In the genomic region with DNA sequence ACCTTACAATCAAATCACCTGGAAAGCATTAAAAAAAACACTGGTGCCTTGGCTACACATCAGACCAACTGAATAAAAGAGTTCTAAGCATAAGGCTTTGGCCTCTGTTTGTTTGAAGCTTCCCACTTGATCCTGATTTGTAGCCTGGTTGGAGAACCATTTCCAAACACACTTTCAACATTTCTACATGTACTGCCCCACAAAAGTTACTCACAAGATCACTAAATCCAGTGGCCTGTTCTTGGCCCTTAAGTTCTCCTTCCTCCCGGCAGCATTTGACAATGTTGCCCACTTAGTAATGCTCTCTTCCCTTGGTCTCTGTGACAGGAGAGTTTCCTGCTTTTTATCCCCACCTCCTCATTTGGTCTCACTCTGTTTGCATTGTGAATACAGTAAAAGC, we compare ENCODE assay signal across 33 cellular contexts. TPM values are rescaled to one million over a fixed set of nuclear protein-coding genes. Genes with fewer than 3 reads are reported as not detected.
DNase-seq lines count a peak whose midpoint lies in the region; ATAC-seq, FAIRE-seq and TF ChIP-seq lines count a peak whose summit lies in the region.
"Had no signal": no experiment of that assay in that cellular context is flagged by ENCODE, and none has a peak within 500 bp of the region (broad histone marks: within the 10 kb centered on the region; RNA-seq: fewer than 3 reads in every experiment).

No MANE protein-coding gene starts in this region.

- no peaks in the 10 kb centered on the region for H3K9me2 ChIP-seq in GM23338 (ENCODE audit: insufficient read depth)

- H3K9me1 ChIP-seq in K562 (ENCODE audit: control insufficient read depth, insufficient read depth, low read length), result no peaks in the 10 kb centered on the region

- no TSS peak for BruUV-seq in K562 (replicated peaks; lab: Mats Ljungman, UMichigan)

- H3K9me3 ChIP-seq in K562 (replicated peaks; ENCODE audit: control insufficient read depth, insufficient read depth, low read depth, low read length), result no peaks in the 10 kb centered on the region
- H3K9me3 ChIP-seq in smooth muscle cell (replicated peaks; ENCODE audit: low read depth), result no peaks in the 10 kb centered on the region
- H3K9me3 ChIP-seq: BE2C, prostate gland had no signal

- H3K4me1 ChIP-seq in GM23338 (ENCODE audit: insufficient read depth) (peaks cover 11% of the 10 kb centered on the region), K562 (replicated peaks in 1 of 2; ENCODE audit: control insufficient read depth in 2 of 2, insufficient read depth in 2 of 2, low read length in 2 of 2) (no peaks in the 10 kb centered on the region), smooth muscle cell (ENCODE audit: low read depth) (no peaks in the 10 kb centered on the region)
- H3K4me1 ChIP-seq: BE2C, prostate gland had no signal

- ATAC-seq in activated naive CD4-positive, alpha-beta T cell treated with anti-CD3 and anti-CD28 coated beads, Interleukin-2, amount 50 U/mL, for 72 hours, result no peak
- no peak for ATAC-seq in GM23338
- ATAC-seq in K562, result no peak
- ATAC-seq in omental fat pad (ENCODE audit: low FRiP score), result no peak
- ATAC-seq in GM19351 (IDR thresholded peaks at IDR 0.05; ENCODE audit: unreplicated experiment), result no peak
- ATAC-seq: activated CD8-positive, alpha-beta memory T cell treated with anti-CD3 and anti-CD28 coated beads, Interleukin-2, amount 10 ng/mL, durations not matched to agents 7 days and 5 days; sciatic nerve had no signal

- WGBS in K562 (ENCODE audit: insufficient coverage, low coverage, missing lambda C conversion rate), result 84% methylated on average over 1 of the region's 1 CpG
- 69% methylated on average over 1 of the region's 1 CpG for WGBS in smooth muscle cell (ENCODE audit: low lambda C conversion rate)

- TF ChIP-seq EP300 in K562 (IDR thresholded peaks at IDR 0.05; ENCODE audit: low read length), result no peak

- 0 out of 2 replicates have a peak, but pooled peaks cover 4% of the 10 kb centered on the region for H3F3A ChIP-seq in GM23338 (replicated peaks; ENCODE audit: low read depth)
- peaks cover 10% of the 10 kb centered on the region for H3F3A ChIP-seq in smooth muscle cell (ENCODE audit: low read depth)

- no peak for TF ChIP-seq RAD21 in K562 (CRISPR knock-in tag; conservative IDR thresholded peaks at IDR 0.05 in 1 of 2, IDR thresholded peaks at IDR 0.05 in 1 of 2)

- H3K27me3 ChIP-seq in GM23338 (ENCODE audit: insufficient read depth) (no peaks in the 10 kb centered on the region), K562 (ENCODE audit: control insufficient read depth in 2 of 2, insufficient read depth in 2 of 2, low read length in 2 of 2) (no peaks in the 10 kb centered on the region), smooth muscle cell (ENCODE audit: low read depth) (no peaks in the 10 kb centered on the region)
- H3K27me3 ChIP-seq: BE2C had no signal

- peaks cover 6 to 28% of the 10 kb centered on the region in 2 donors for H3K36me3 Mint-ChIP-seq in activated naive CD4-positive, alpha-beta T cell treated with anti-CD3 and anti-CD28 coated beads, Interleukin-2, amount 50 U/mL, for 72 hours
- peaks cover 33% of the 10 kb centered on the region for H3K36me3 Mint-ChIP-seq in activated naive CD4-positive, alpha-beta T cell treated with anti-CD3 and anti-CD28 coated beads for 36 hours (ENCODE audit: low read depth)
- H3K36me3 Mint-ChIP-seq in GM23338 (ENCODE audit: low read depth), result peaks cover 72% of the 10 kb centered on the region
- H3K36me3 Mint-ChIP-seq in glutamatergic neuron (ENCODE audit: unreplicated experiment), result no peaks in the 10 kb centered on the region

- H3K9ac ChIP-seq in K562 (ENCODE audit: insufficient read depth in 1 of 2, low read depth in 2 of 2, low read length in 2 of 2) (no peak overlapping the region), smooth muscle cell (ENCODE audit: low read depth) (no peak overlapping the region)
- H3K9ac ChIP-seq: GM23248 had no signal

- H3K9me3 Mint-ChIP-seq in activated naive CD4-positive, alpha-beta T cell treated with anti-CD3 and anti-CD28 coated beads, Interleukin-2, amount 50 U/mL, for 72 hours, result no peaks in the 10 kb centered on the region
- no peaks in the 10 kb centered on the region for H3K9me3 Mint-ChIP-seq in activated naive CD4-positive, alpha-beta T cell treated with anti-CD3 and anti-CD28 coated beads for 36 hours
- H3K9me3 Mint-ChIP-seq in GM23338, result no peaks in the 10 kb centered on the region; the same call in 2 of the 3 replicates
- H3K9me3 Mint-ChIP-seq in glutamatergic neuron (ENCODE audit: unreplicated experiment), result no peaks in the 10 kb centered on the region
- H3K9me3 Mint-ChIP-seq: activated CD4-positive, alpha-beta T cell treated with anti-CD3 and anti-CD28 coated beads, Interleukin-2, amount 10 ng/mL, durations not matched to agents 7 days and 5 days; activated T-helper 1 cell treated with anti-CD3 and anti-CD28 coated beads, Interleukin-12 subunit alpha, Interleukin-12 subunit beta, Interleukin-2, Interleukin-4 antibody, amounts not matched to agents 30 ng/mL and 10 ng/mL and 1 ng/mL, durations not matched to agents 14 hours and 24 hours and 36 hours had no signal

- no peak for DNase-seq in activated naive CD4-positive, alpha-beta T cell treated with anti-CD3 and anti-CD28 coated beads, Interleukin-2, amount 50 U/mL, for 72 hours (ENCODE audit: low spot score in 2 of 2)
- DNase-seq in activated naive CD4-positive, alpha-beta T cell treated with anti-CD3 and anti-CD28 coated beads for 36 hours, result no peak
- DNase-seq in GM23338 (ENCODE audit: low spot score), result no peak
- DNase-seq in K562 (ENCODE audit: extremely low read depth in 1 of 4, low spot score in 3 of 4), result no peak
- DNase-seq in smooth muscle cell (lab: John Stamatoyannopoulos, UW; ENCODE audit: unreplicated experiment), result no peak
- DNase-seq in glutamatergic neuron, result no peak
- no peak for DNase-seq in omental fat pad (ENCODE audit: low spot score)
- DNase-seq: activated CD4-positive, alpha-beta T cell treated with anti-CD3 and anti-CD28 coated beads, Interleukin-2, amount 10 ng/mL, durations not matched to agents 7 days and 5 days; activated CD8-positive, alpha-beta memory T cell treated with anti-CD3 and anti-CD28 coated beads, Interleukin-2, amount 10 ng/mL, durations not matched to agents 7 days and 5 days; activated naive CD4-positive, alpha-beta T cell treated with anti-CD3 and anti-CD28 coated beads, Interleukin-2, amount 50 U/mL, for 16 hours; aorta; BE2C; DMS53; effector CD8-positive, alpha-beta T cell; GM23248; mammary epithelial cell; NCI-H146; NCI-H2107; NCI-H446; NCI-H748 treated with DMSO at 0.1 percent for 48 hours; SIG-M5; stimulated activated CD4-positive, alpha-beta T cell treated with anti-CD3 and anti-CD28 coated beads, Interleukin-12 subunit alpha, Interleukin-12 subunit beta, amount 100 ng/mL, for 4 hours; stimulated activated CD4-positive, alpha-beta T cell treated with anti-CD3 and anti-CD28 coated beads, Interleukin-2, amount 100 ng/mL, for 48 hours; substantia nigra; T1000; trophoblast cell had no signal

- FAIRE-seq in K562 (lab: Jason Lieb, UNC), result no peak
- FAIRE-seq: colon, GM12892, RCC 7860 had no signal

- H2AFZ ChIP-seq in GM23338 (no peak overlapping the region), K562 (ENCODE audit: low read depth, low read length) (no peak overlapping the region), smooth muscle cell (ENCODE audit: low read depth) (no peak overlapping the region)
- H2AFZ ChIP-seq: GM23248 had no signal

- H3K4me1 Mint-ChIP-seq in activated naive CD4-positive, alpha-beta T cell treated with anti-CD3 and anti-CD28 coated beads for 36 hours (ENCODE audit: low read depth), result no peaks in the 10 kb centered on the region
- H3K4me1 Mint-ChIP-seq in GM23338, result peaks cover 14% of the 10 kb centered on the region
- H3K4me1 Mint-ChIP-seq in glutamatergic neuron (ENCODE audit: low read depth, unreplicated experiment), result peaks cover 3% of the 10 kb centered on the region
- H3K4me1 Mint-ChIP-seq: activated CD4-positive, alpha-beta T cell treated with anti-CD3 and anti-CD28 coated beads, Interleukin-2, amount 10 ng/mL, durations not matched to agents 7 days and 5 days; activated CD8-positive, alpha-beta memory T cell treated with anti-CD3 and anti-CD28 coated beads, Interleukin-2, amount 10 ng/mL, durations not matched to agents 7 days and 5 days had no signal

- peak overlapping the region; percentile 42 to 50 for H3K27ac Mint-ChIP-seq in activated naive CD4-positive, alpha-beta T cell treated with anti-CD3 and anti-CD28 coated beads, Interleukin-2, amount 50 U/mL, for 72 hours
- H3K27ac Mint-ChIP-seq in activated naive CD4-positive, alpha-beta T cell treated with anti-CD3 and anti-CD28 coated beads for 36 hours, result no peak overlapping the region
- no peak overlapping the region for H3K27ac Mint-ChIP-seq in GM23338
- H3K27ac Mint-ChIP-seq in glutamatergic neuron (ENCODE audit: unreplicated experiment), result no peak overlapping the region
- H3K27ac Mint-ChIP-seq: activated CD4-positive, alpha-beta T cell treated with anti-CD3 and anti-CD28 coated beads, Interleukin-2, amount 10 ng/mL, durations not matched to agents 7 days and 5 days; activated CD8-positive, alpha-beta memory T cell treated with anti-CD3 and anti-CD28 coated beads, Interleukin-2, amount 10 ng/mL, durations not matched to agents 7 days and 5 days; activated T-helper 1 cell treated with anti-CD3 and anti-CD28 coated beads, Interleukin-12 subunit alpha, Interleukin-12 subunit beta, Interleukin-2, Interleukin-4 antibody, amounts not matched to agents 30 ng/mL and 10 ng/mL and 1 ng/mL, durations not matched to agents 14 hours and 24 hours and 36 hours had no signal

- H3K79me2 ChIP-seq in GM23338 (replicated peaks; ENCODE audit: insufficient read depth), result 0 out of 2 replicates have a peak, but pooled peaks cover 4% of the 10 kb centered on the region
- no peaks in the 10 kb centered on the region for H3K79me2 ChIP-seq in K562 (ENCODE audit: control insufficient read depth, insufficient read depth, low read length)
- H3K79me2 ChIP-seq in smooth muscle cell (ENCODE audit: low read depth), result no peaks in the 10 kb centered on the region

- H3K27me3 Mint-ChIP-seq in activated naive CD4-positive, alpha-beta T cell treated with anti-CD3 and anti-CD28 coated beads for 36 hours (ENCODE audit: low read depth), result no peaks in the 10 kb centered on the region
- H3K27me3 Mint-ChIP-seq in GM23338 (ENCODE audit: insufficient read depth, low read depth, poor library complexity) (peaks cover 10% of the 10 kb centered on the region), glutamatergic neuron (ENCODE audit: unreplicated experiment) (no peaks in the 10 kb centered on the region)
- H3K27me3 Mint-ChIP-seq: activated CD4-positive, alpha-beta T cell treated with anti-CD3 and anti-CD28 coated beads, Interleukin-2, amount 10 ng/mL, durations not matched to agents 7 days and 5 days; activated CD8-positive, alpha-beta memory T cell treated with anti-CD3 and anti-CD28 coated beads, Interleukin-2, amount 10 ng/mL, durations not matched to agents 7 days and 5 days had no signal

- peak; percentile 48; the same call in 1 of the 2 replicates for TF ChIP-seq POLR2A in K562 (conservative IDR thresholded peaks at IDR 0.05)

- intact Hi-C loops in activated naive CD4-positive, alpha-beta T cell treated with anti-CD3 and anti-CD28 coated beads for 36 hours (cut with micrococcal nuclease), result no loop called here
- intact Hi-C loops in K562 (cut with micrococcal nuclease), result no loop called here

- in situ Hi-C loops in K562 (cut with MboI), result no loop called here

- H3K4me2 ChIP-seq in GM23338 (no peak overlapping the region), K562 (ENCODE audit: insufficient read depth, low read length) (no peak overlapping the region), smooth muscle cell (no peak overlapping the region)

- CTCF ChIA-PET in activated naive CD4-positive, alpha-beta T cell treated with anti-CD3 and anti-CD28 coated beads for 36 hours (lab: Charles Lee), result interaction anchor here (0.6 kb wide), 1 partner anchor 355 kb away, joined by 3 read pairs; no protein-coding TSS in a partner anchor
- CTCF ChIA-PET in K562 (lab: Yijun Ruan, JAX; ENCODE audit: low intra/inter-chr PET ratio), result no interaction called here

- H3K4me3 ChIP-seq in GM23338 (no peak overlapping the region), K562 (no peak overlapping the region), smooth muscle cell (no peak overlapping the region)
- H3K4me3 ChIP-seq: GM23248, prostate gland had no signal

- POLR2A ChIA-PET in K562 (lab: Yijun Ruan, JAX), result interaction anchor here (0.7 to 10.4 kb wide), 3 partner anchors 8 to 12 kb away, joined by 3 to 183 read pairs (median 11); a partner anchor contains a TSS

- TF ChIP-seq CTCF in GM23338 (conservative IDR thresholded peaks at IDR 0.05; ENCODE audit: low read depth in 2 of 2) (no peak), K562 (IDR thresholded peaks at IDR 0.05 in 2 of 3, conservative IDR thresholded peaks at IDR 0.05 in 1 of 3; ENCODE audit: insufficient read depth in 2 of 3, low read depth in 1 of 3, low read length in 3 of 3) (no peak), smooth muscle cell (IDR thresholded peaks at IDR 0.05; ENCODE audit: borderline replicate concordance, insufficient read depth, poor library complexity, severe bottlenecking) (no peak), glutamatergic neuron (IDR thresholded peaks at IDR 0.05; ENCODE audit: partially characterized antibody, unreplicated experiment) (no peak), omental fat pad (IDR thresholded peaks at IDR 0.05) (no peak)

- H4K20me1 ChIP-seq in GM23338 (replicated peaks; ENCODE audit: insufficient read depth), result no peaks in the 10 kb centered on the region
- H4K20me1 ChIP-seq in K562 (replicated peaks; ENCODE audit: control insufficient read depth, insufficient read depth, low read length), result no peaks in the 10 kb centered on the region
- no peaks in the 10 kb centered on the region for H4K20me1 ChIP-seq in smooth muscle cell (ENCODE audit: low read depth)

- H3K27ac ChIP-seq in GM23338 (ENCODE audit: low read depth), result peak overlapping the region; percentile 35; the same call in 1 of the 2 replicates
- no peak overlapping the region for H3K27ac ChIP-seq in K562 (ENCODE audit: extremely low read depth, low read depth, low read length)
- peak overlapping the region; percentile 48 for H3K27ac ChIP-seq in smooth muscle cell (ENCODE audit: low read depth)
- H3K27ac ChIP-seq: GM23248, prostate gland had no signal

- H3K4me3 Mint-ChIP-seq in activated naive CD4-positive, alpha-beta T cell treated with anti-CD3 and anti-CD28 coated beads for 36 hours, result no peak overlapping the region
- H3K4me3 Mint-ChIP-seq in GM23338, result no peak overlapping the region
- no peak overlapping the region for H3K4me3 Mint-ChIP-seq in glutamatergic neuron (ENCODE audit: unreplicated experiment)
- H3K4me3 Mint-ChIP-seq: activated CD4-positive, alpha-beta T cell treated with anti-CD3 and anti-CD28 coated beads, Interleukin-2, amount 10 ng/mL, durations not matched to agents 7 days and 5 days; activated CD8-positive, alpha-beta memory T cell treated with anti-CD3 and anti-CD28 coated beads, Interleukin-2, amount 10 ng/mL, durations not matched to agents 7 days and 5 days; activated T-helper 1 cell treated with anti-CD3 and anti-CD28 coated beads, Interleukin-12 subunit alpha, Interleukin-12 subunit beta, Interleukin-2, Interleukin-4 antibody, amounts not matched to agents 30 ng/mL and 10 ng/mL and 1 ng/mL, durations not matched to agents 14 hours and 24 hours and 36 hours had no signal

- H3K36me3 ChIP-seq in GM23338 (ENCODE audit: insufficient read depth) (peaks cover 6% of the 10 kb centered on the region; the same call in 1 of the 2 replicates), K562 (ENCODE audit: control insufficient read depth, insufficient read depth, low read length) (peaks cover 80% of the 10 kb centered on the region), smooth muscle cell (ENCODE audit: low read depth) (peaks cover 5% of the 10 kb centered on the region)
- H3K36me3 ChIP-seq: prostate gland had no signal

RNA-seq across cellular contexts. Expression of a gene that starts 11.8 kb away (rescaled TPM):
- 100 to 1,000 TPM; 846 to 962 TPM for total RNA-seq in activated naive CD4-positive, alpha-beta T cell treated with anti-CD3 and anti-CD28 coated beads, Interleukin-2, amount 50 U/mL, for 72 hours
- total RNA-seq in activated naive CD4-positive, alpha-beta T cell treated with anti-CD3 and anti-CD28 coated beads for 36 hours, result 1,000 to 10,000 TPM; 1,367 to 1,374 TPM
- 979 and 1,111 TPM in 2 replicates for total RNA-seq in GM23338 (2014; rRNA removed; shearing (Covaris generic))
- 992 and 1,077 TPM in 2 replicates for polyA plus RNA-seq in GM23338 (2016; fragmentation: Nextera tagmentation; extraction: Ambion mirVana)
- 3,291 and 4,051 TPM in 2 replicates for total RNA-seq in K562 (2011; cell fraction: chromatin; rRNA removed; ENCODE audit: low replicate concordance)
- total RNA-seq in K562 (2011; cell fraction: nucleolus; rRNA removed), result 2,385 and 2,511 TPM in 2 replicates
- total RNA-seq in K562 (2011; cell fraction: nucleoplasm; rRNA removed), result 3,147 and 3,351 TPM in 2 replicates
- total RNA-seq in K562 (2014; rRNA removed), result 547 and 565 TPM in 2 replicates
- 1,258 and 1,263 TPM in 2 replicates for total RNA-seq in K562 (2014; rRNA removed; fragmentation: Illumina TruSeq; extraction: Trizol)
- 875 and 924 TPM in 2 replicates for total RNA-seq in K562 (2015; rRNA removed; fragmentation: Illumina TruSeq; extraction: Trizol)
- total RNA-seq in K562 (2021), result 775 and 809 TPM in 2 replicates
- polyA plus RNA-seq in K562 (2011; rRNA removed), result 1,860 and 2,716 TPM in 2 replicates
- 538 and 2,020 TPM in 2 replicates for polyA plus RNA-seq in K562 (2011; cell fraction: cytosol; rRNA removed)
- 1,867 and 3,313 TPM in 2 replicates for polyA plus RNA-seq in K562 (2011; cell fraction: nucleus; rRNA removed)
- polyA plus RNA-seq in K562 (2012), result 995 and 1,637 TPM in 2 replicates
- polyA plus RNA-seq in K562 (2014; fragmentation: Illumina TruSeq; extraction: Trizol), result 986 and 1,046 TPM in 2 replicates
- 1,000 to 10,000 TPM in 1 of 2 experiments, 100 to 1,000 TPM in 1; 891 to 1,006 TPM for polyA plus RNA-seq in K562 (2014; fragmentation: Nextera tagmentation; extraction: Ambion mirVana)
- 1,150 and 1,154 TPM in 2 replicates for polyA plus RNA-seq in K562 (2014; rRNA removed)
- 1,267 and 1,500 TPM in 2 replicates for polyA minus RNA-seq in K562 (2011; rRNA and poly(A)+ RNA removed)
- 631 and 789 TPM in 2 replicates for polyA minus RNA-seq in K562 (2011; cell fraction: cytosol; rRNA and poly(A)+ RNA removed)
- 1,499 and 2,416 TPM in 2 replicates for polyA minus RNA-seq in K562 (2011; cell fraction: nucleus; rRNA and poly(A)+ RNA removed)
- 206 and 276 TPM in 2 replicates for total RNA-seq in smooth muscle cell
- 104 and 156 TPM in 2 replicates for polyA plus RNA-seq in smooth muscle cell
- 281 TPM for total RNA-seq in glutamatergic neuron (ENCODE audit: unreplicated experiment)
- 100 to 1,000 TPM; 312 to 565 (median 443) TPM for total RNA-seq in omental fat pad

RNA-seq across cellular contexts. Expression of a gene that starts 12.2 kb away (rescaled TPM):
- total RNA-seq in activated naive CD4-positive, alpha-beta T cell treated with anti-CD3 and anti-CD28 coated beads, Interleukin-2, amount 50 U/mL, for 72 hours, result 10 to 100 TPM in 1 of 2 donors, 1 to 10 TPM in 1; 9.5 to 21.4 TPM
- total RNA-seq in activated naive CD4-positive, alpha-beta T cell treated with anti-CD3 and anti-CD28 coated beads for 36 hours, result 1 to 10 TPM; 8.1 to 9.0 TPM
- 15.2 and 15.8 TPM in 2 replicates for total RNA-seq in GM23338 (2014; rRNA removed; shearing (Covaris generic))
- polyA plus RNA-seq in GM23338 (2016; fragmentation: Nextera tagmentation; extraction: Ambion mirVana) (1.4 and 2.7 TPM in 2 replicates), K562 (2011; rRNA removed) (6.7 and 8.2 TPM in 2 replicates), K562 (2014; fragmentation: Illumina TruSeq; extraction: Trizol) (4.3 and 5.1 TPM in 2 replicates), K562 (2014; fragmentation: Nextera tagmentation; extraction: Ambion mirVana) (1 to 10 TPM; 1.3 TPM), K562 (2014; rRNA removed) (3.7 and 3.8 TPM in 2 replicates), smooth muscle cell (0.77 and 0.98 TPM in 2 replicates)
- total RNA-seq in K562 (2011; cell fraction: chromatin; rRNA removed; ENCODE audit: low replicate concordance), result 16.8 and 28.1 TPM in 2 replicates
- 4.8 and 7.9 TPM in 2 replicates for total RNA-seq in K562 (2011; cell fraction: nucleolus; rRNA removed)
- total RNA-seq in K562 (2011; cell fraction: nucleoplasm; rRNA removed), result 16.1 and 25.3 TPM in 2 replicates
- total RNA-seq in K562 (2014; rRNA removed) (5.3 and 5.4 TPM in 2 replicates), K562 (2014; rRNA removed; fragmentation: Illumina TruSeq; extraction: Trizol) (13.9 and 15.2 TPM in 2 replicates), K562 (2015; rRNA removed; fragmentation: Illumina TruSeq; extraction: Trizol) (10.9 and 11.6 TPM in 2 replicates), K562 (2021) (10.2 and 10.5 TPM in 2 replicates), smooth muscle cell (6.6 and 9.1 TPM in 2 replicates), glutamatergic neuron (ENCODE audit: unreplicated experiment) (11.7 TPM), omental fat pad (10 to 100 TPM in 2 of 4 donors, 1 to 10 TPM in 2; 5.5 to 16.1 (median 12.1) TPM)
- 2.1 and 4.0 TPM in 2 replicates for polyA plus RNA-seq in K562 (2011; cell fraction: cytosol; rRNA removed)
- 9.4 and 12.8 TPM in 2 replicates for polyA plus RNA-seq in K562 (2011; cell fraction: nucleus; rRNA removed)
- 2.3 and 3.8 TPM in 2 replicates for polyA plus RNA-seq in K562 (2012)
- polyA minus RNA-seq in K562 (2011; rRNA and poly(A)+ RNA removed), result 22.3 and 30.3 TPM in 2 replicates
- polyA minus RNA-seq in K562 (2011; cell fraction: cytosol; rRNA and poly(A)+ RNA removed), result 6.2 TPM in 2 replicates
- 9.8 and 22.7 TPM in 2 replicates for polyA minus RNA-seq in K562 (2011; cell fraction: nucleus; rRNA and poly(A)+ RNA removed)

RNA-seq across cellular contexts. Expression of a gene that starts 31.3 kb away (rescaled TPM):
- 10 to 100 TPM; 29.5 to 30.4 TPM for total RNA-seq in activated naive CD4-positive, alpha-beta T cell treated with anti-CD3 and anti-CD28 coated beads, Interleukin-2, amount 50 U/mL, for 72 hours
- 10 to 100 TPM; 31.1 to 31.9 TPM for total RNA-seq in activated naive CD4-positive, alpha-beta T cell treated with anti-CD3 and anti-CD28 coated beads for 36 hours
- 23.5 and 40.7 TPM in 2 replicates for total RNA-seq in GM23338 (2014; rRNA removed; shearing (Covaris generic))
- 8.8 and 13.6 TPM in 2 replicates for polyA plus RNA-seq in GM23338 (2016; fragmentation: Nextera tagmentation; extraction: Ambion mirVana)
- total RNA-seq in K562 (2011; cell fraction: chromatin; rRNA removed; ENCODE audit: low replicate concordance), result 55.6 and 91.7 TPM in 2 replicates
- 26.7 and 33.0 TPM in 2 replicates for total RNA-seq in K562 (2011; cell fraction: nucleolus; rRNA removed)
- 48.5 and 58.8 TPM in 2 replicates for total RNA-seq in K562 (2011; cell fraction: nucleoplasm; rRNA removed)
- 30.7 and 38.6 TPM in 2 replicates for total RNA-seq in K562 (2014; rRNA removed)
- total RNA-seq in K562 (2014; rRNA removed; fragmentation: Illumina TruSeq; extraction: Trizol), result 50.4 and 56.9 TPM in 2 replicates
- total RNA-seq in K562 (2015; rRNA removed; fragmentation: Illumina TruSeq; extraction: Trizol), result 48.8 and 52.7 TPM in 2 replicates
- total RNA-seq in K562 (2021), result 33.6 and 34.9 TPM in 2 replicates
- polyA plus RNA-seq in K562 (2011; rRNA removed), result 34.2 and 46.3 TPM in 2 replicates
- polyA plus RNA-seq in K562 (2011; cell fraction: cytosol; rRNA removed), result 13.0 and 22.3 TPM in 2 replicates
- 10.0 and 17.6 TPM in 2 replicates for polyA plus RNA-seq in K562 (2011; cell fraction: nucleus; rRNA removed)
- 22.7 and 25.9 TPM in 2 replicates for polyA plus RNA-seq in K562 (2012)
- polyA plus RNA-seq in K562 (2014; fragmentation: Illumina TruSeq; extraction: Trizol), result 40.5 and 40.9 TPM in 2 replicates
- polyA plus RNA-seq in K562 (2014; fragmentation: Nextera tagmentation; extraction: Ambion mirVana), result 10 to 100 TPM; 37.0 to 39.7 TPM
- polyA plus RNA-seq in K562 (2014; rRNA removed), result 33.0 and 33.3 TPM in 2 replicates
- 54.0 and 57.9 TPM in 2 replicates for polyA minus RNA-seq in K562 (2011; rRNA and poly(A)+ RNA removed)
- polyA minus RNA-seq in K562 (2011; cell fraction: cytosol; rRNA and poly(A)+ RNA removed), result 18.7 and 28.5 TPM in 2 replicates
- 21.8 and 34.4 TPM in 2 replicates for polyA minus RNA-seq in K562 (2011; cell fraction: nucleus; rRNA and poly(A)+ RNA removed)
- total RNA-seq in smooth muscle cell, result 14.6 and 15.6 TPM in 2 replicates
- 3.5 and 6.1 TPM in 2 replicates for polyA plus RNA-seq in smooth muscle cell
- 4.3 TPM for total RNA-seq in glutamatergic neuron (ENCODE audit: unreplicated experiment)
- total RNA-seq in omental fat pad, result 1 to 10 TPM; 2.6 to 6.9 (median 5.8) TPM

RNA-seq across cellular contexts. Expression of a gene that starts 31.5 kb away (rescaled TPM):
- 10 to 100 TPM; 31.1 to 40.7 TPM for total RNA-seq in activated naive CD4-positive, alpha-beta T cell treated with anti-CD3 and anti-CD28 coated beads, Interleukin-2, amount 50 U/mL, for 72 hours
- total RNA-seq in activated naive CD4-positive, alpha-beta T cell treated with anti-CD3 and anti-CD28 coated beads for 36 hours, result 10 to 100 TPM; 42.7 to 44.1 TPM
- 41.1 and 49.9 TPM in 2 replicates for total RNA-seq in GM23338 (2014; rRNA removed; shearing (Covaris generic))
- 17.0 and 18.1 TPM in 2 replicates for polyA plus RNA-seq in GM23338 (2016; fragmentation: Nextera tagmentation; extraction: Ambion mirVana)
- total RNA-seq in K562 (2011; cell fraction: chromatin; rRNA removed; ENCODE audit: low replicate concordance), result 46.6 and 61.0 TPM in 2 replicates
- 32.0 and 32.5 TPM in 2 replicates for total RNA-seq in K562 (2011; cell fraction: nucleolus; rRNA removed)
- total RNA-seq in K562 (2011; cell fraction: nucleoplasm; rRNA removed), result 41.5 and 49.3 TPM in 2 replicates
- 36.4 and 45.0 TPM in 2 replicates for total RNA-seq in K562 (2014; rRNA removed)
- total RNA-seq in K562 (2014; rRNA removed; fragmentation: Illumina TruSeq; extraction: Trizol), result 78.6 and 86.3 TPM in 2 replicates
- 64.6 and 68.6 TPM in 2 replicates for total RNA-seq in K562 (2015; rRNA removed; fragmentation: Illumina TruSeq; extraction: Trizol)
- total RNA-seq in K562 (2021), result 59.0 and 62.3 TPM in 2 replicates
- polyA plus RNA-seq in K562 (2011; rRNA removed), result 47.7 and 94.4 TPM in 2 replicates
- polyA plus RNA-seq in K562 (2011; cell fraction: cytosol; rRNA removed), result 34.3 and 34.7 TPM in 2 replicates
- polyA plus RNA-seq in K562 (2011; cell fraction: nucleus; rRNA removed), result 26.0 and 33.0 TPM in 2 replicates
- 43.5 and 51.0 TPM in 2 replicates for polyA plus RNA-seq in K562 (2012)
- polyA plus RNA-seq in K562 (2014; fragmentation: Illumina TruSeq; extraction: Trizol), result 77.7 and 96.7 TPM in 2 replicates
- polyA plus RNA-seq in K562 (2014; fragmentation: Nextera tagmentation; extraction: Ambion mirVana), result 10 to 100 TPM; 55.4 to 74.8 TPM
- polyA plus RNA-seq in K562 (2014; rRNA removed), result 50.5 and 53.0 TPM in 2 replicates
- 68.5 and 99.9 TPM in 2 replicates for polyA minus RNA-seq in K562 (2011; rRNA and poly(A)+ RNA removed)
- polyA minus RNA-seq in K562 (2011; cell fraction: cytosol; rRNA and poly(A)+ RNA removed), result 27.6 and 48.7 TPM in 2 replicates
- polyA minus RNA-seq in K562 (2011; cell fraction: nucleus; rRNA and poly(A)+ RNA removed), result 27.9 and 34.5 TPM in 2 replicates
- 16.9 and 19.3 TPM in 2 replicates for total RNA-seq in smooth muscle cell
- polyA plus RNA-seq in smooth muscle cell, result 7.7 and 10.1 TPM in 2 replicates
- 17.0 TPM for total RNA-seq in glutamatergic neuron (ENCODE audit: unreplicated experiment)
- 10 to 100 TPM in 2 of 4 donors, 1 to 10 TPM in 2; 9.5 to 16.9 (median 12.1) TPM for total RNA-seq in omental fat pad

Comparison
In these comparisons a context has a peak if more than half of its experiments do, and no peak if none do; other contexts are left out.
1. H3K27ac Mint-ChIP-seq: peak in activated naive CD4-positive, alpha-beta T cell treated with anti-CD3 and anti-CD28 coated beads, Interleukin-2, amount 50 U/mL, for 72 hours (2 of 2); none in activated naive CD4-positive, alpha-beta T cell treated with anti-CD3 and anti-CD28 coated beads for 36 hours (single experiment), GM23338 (single experiment) and glutamatergic neuron (single experiment).